24 cellular contexts compared by ENCODE assay signal in the genomic region with DNA sequence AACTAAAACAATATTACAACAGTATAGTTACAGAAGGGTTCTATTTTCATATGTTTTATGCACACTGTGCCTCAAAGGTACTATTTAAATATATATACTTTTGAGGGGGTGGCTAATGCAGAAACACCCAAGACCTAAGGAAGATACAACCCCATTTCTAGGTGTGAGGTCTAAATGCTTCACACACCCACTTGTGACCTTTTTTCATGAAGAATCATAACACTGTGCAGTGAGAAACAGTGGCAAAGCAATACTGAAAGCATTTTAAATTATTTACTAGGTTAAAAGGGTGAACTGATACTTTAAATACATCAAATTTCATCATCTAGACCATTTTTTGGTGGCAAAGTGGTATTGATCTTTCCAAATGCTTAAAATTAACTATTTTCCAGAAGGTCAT.
A peak's percentile ranks its signal among the peaks of the same experiment; 100 is the strongest.
DNase-seq lines count a peak whose midpoint lies in the region; ATAC-seq lines count a peak whose summit lies in the region.
"Had no signal": no experiment of that assay in that cellular context is flagged by ENCODE, and none has a peak within 500 bp of the region (broad histone marks: within the 10 kb centered on the region; RNA-seq: fewer than 3 reads in every experiment).

No MANE protein-coding gene starts in this region.

- no peaks in the 10 kb centered on the region for H3K9me3 Mint-ChIP-seq in T-helper 2 cell treated with Interferon-gamma antibody and Interleukin-4, amounts not matched to agents 5 μg/mL and 100 μg/mL, for 36 hours
- no peaks in the 10 kb centered on the region for H3K9me3 Mint-ChIP-seq in activated T-cell treated with anti-CD3 and anti-CD28 coated beads, Interleukin-2, amount 50 U/mL, for 72 hours
- no peaks in the 10 kb centered on the region for H3K9me3 Mint-ChIP-seq in activated naive CD8-positive, alpha-beta T cell (ENCODE audit: low read depth)
- H3K9me3 Mint-ChIP-seq in naive thymus-derived CD8-positive, alpha-beta T cell: no peaks in the 10 kb centered on the region

- POLR2A ChIA-PET in naive thymus-derived CD8-positive, alpha-beta T cell (lab: Charles Lee): no interaction called here

- no peak for DNase-seq in T-helper 2 cell treated with Interferon-gamma antibody and Interleukin-4, amounts not matched to agents 5 μg/mL and 100 μg/mL, for 36 hours (ENCODE audit: low spot score)
- DNase-seq in T-helper 2 cell (no peak), NCI-H82 treated with DMSO at 0.1 percent for 48 hours (lab: John Stamatoyannopoulos, UW; ENCODE audit: unreplicated experiment) (no peak)
- DNase-seq in activated T-cell treated with anti-CD3 and anti-CD28 coated beads, Interleukin-2, amount 50 U/mL, for 72 hours: no peak
- no peak for DNase-seq in activated T-cell treated with anti-CD3 and anti-CD28 coated beads, Interleukin-2, amount 50 U/mL, for 48 hours
- DNase-seq in naive thymus-derived CD8-positive, alpha-beta T cell: no peak
- DNase-seq: Calu3, DMS79 treated with DMSO at 0.1 percent for 48 hours, GF-D8, GOT3, HFFc6, IMR-90, KG1, MG63, NCI-H1105 treated with DMSO at 0.1 percent for 48 hours, NCI-H146, NCI-H1930, NCI-H446, NCI-H524 treated with DMSO at 0.1 percent for 48 hours, NCI-H82, Right ventricle myocardium superior, RPMI8226 had no signal

- H3K27me3 Mint-ChIP-seq in T-helper 2 cell treated with Interferon-gamma antibody and Interleukin-4, amounts not matched to agents 5 μg/mL and 100 μg/mL, for 36 hours (ENCODE audit: low read depth): no peaks in the 10 kb centered on the region
- no peaks in the 10 kb centered on the region for H3K27me3 Mint-ChIP-seq in activated T-cell treated with anti-CD3 and anti-CD28 coated beads, Interleukin-2, amount 50 U/mL, for 72 hours (ENCODE audit: low read depth)
- H3K27me3 Mint-ChIP-seq in activated naive CD8-positive, alpha-beta T cell: no peaks in the 10 kb centered on the region
- H3K27me3 Mint-ChIP-seq in naive thymus-derived CD8-positive, alpha-beta T cell: no peaks in the 10 kb centered on the region
- H3K27me3 Mint-ChIP-seq: B cell had no signal

- H3K4me1 Mint-ChIP-seq in T-helper 2 cell treated with Interferon-gamma antibody and Interleukin-4, amounts not matched to agents 5 μg/mL and 100 μg/mL, for 36 hours (ENCODE audit: low read depth): peaks cover 25% of the 10 kb centered on the region
- peaks cover 71% of the 10 kb centered on the region for H3K4me1 Mint-ChIP-seq in activated T-cell treated with anti-CD3 and anti-CD28 coated beads, Interleukin-2, amount 50 U/mL, for 72 hours (ENCODE audit: low read depth)
- H3K4me1 Mint-ChIP-seq in activated naive CD8-positive, alpha-beta T cell (ENCODE audit: low read depth): peaks cover 77% of the 10 kb centered on the region
- H3K4me1 Mint-ChIP-seq in naive thymus-derived CD8-positive, alpha-beta T cell: peaks cover 25 to 64% (median 59%) of the 10 kb centered on the region in 4 donors
- H3K4me1 Mint-ChIP-seq: B cell had no signal

- H3K36me3 Mint-ChIP-seq in T-helper 2 cell treated with Interferon-gamma antibody and Interleukin-4, amounts not matched to agents 5 μg/mL and 100 μg/mL, for 36 hours (ENCODE audit: low read depth): peaks cover 58% of the 10 kb centered on the region
- peaks cover 22 to 64% of the 10 kb centered on the region in 2 donors for H3K36me3 Mint-ChIP-seq in activated T-cell treated with anti-CD3 and anti-CD28 coated beads, Interleukin-2, amount 50 U/mL, for 72 hours (ENCODE audit: insufficient read depth in 2 of 2)
- peaks cover 29% of the 10 kb centered on the region for H3K36me3 Mint-ChIP-seq in activated naive CD8-positive, alpha-beta T cell
- H3K36me3 Mint-ChIP-seq in naive thymus-derived CD8-positive, alpha-beta T cell: peaks cover 0 to 79% (median 36%) of the 10 kb centered on the region in 3 donors

- peak overlapping the region; percentile 11 for H3K27ac Mint-ChIP-seq in T-helper 2 cell treated with Interferon-gamma antibody and Interleukin-4, amounts not matched to agents 5 μg/mL and 100 μg/mL, for 36 hours
- peak overlapping the region; percentile 87 for H3K27ac Mint-ChIP-seq in activated T-cell treated with anti-CD3 and anti-CD28 coated beads, Interleukin-2, amount 50 U/mL, for 72 hours
- peak overlapping the region; percentile 81 for H3K27ac Mint-ChIP-seq in activated naive CD8-positive, alpha-beta T cell
- peak overlapping the region in 9 of 10 donors; percentile 24 to 80 (median 66) for H3K27ac Mint-ChIP-seq in naive thymus-derived CD8-positive, alpha-beta T cell
- H3K27ac Mint-ChIP-seq: B cell, HFFc6 had no signal

- ATAC-seq in activated T-cell treated with anti-CD3 and anti-CD28 coated beads, Interleukin-2, amount 50 U/mL, for 72 hours (replicated peaks in 1 of 2): no peak
- ATAC-seq in naive thymus-derived CD8-positive, alpha-beta T cell: no peak

- no peak overlapping the region for H3K4me3 Mint-ChIP-seq in T-helper 2 cell treated with Interferon-gamma antibody and Interleukin-4, amounts not matched to agents 5 μg/mL and 100 μg/mL, for 36 hours
- H3K4me3 Mint-ChIP-seq in activated T-cell treated with anti-CD3 and anti-CD28 coated beads, Interleukin-2, amount 50 U/mL, for 72 hours: no peak overlapping the region
- no peak overlapping the region for H3K4me3 Mint-ChIP-seq in activated naive CD8-positive, alpha-beta T cell
- H3K4me3 Mint-ChIP-seq in naive thymus-derived CD8-positive, alpha-beta T cell: peak overlapping the region in 2 of 10 donors; percentile 1 to 23
- H3K4me3 Mint-ChIP-seq: B cell, HFFc6 had no signal

Comparison
In these comparisons a context has a peak if more than half of its experiments do, and no peak if none do; other contexts are left out.
1. H3K27ac Mint-ChIP-seq: peak in every context shown above with its lines; median percentile 87 in activated T-cell treated with anti-CD3 and anti-CD28 coated beads, Interleukin-2, amount 50 U/mL, for 72 hours; 81 in activated naive CD8-positive, alpha-beta T cell; 66 in naive thymus-derived CD8-positive, alpha-beta T cell; 11 in T-helper 2 cell treated with Interferon-gamma antibody and Interleukin-4, amounts not matched to agents 5 μg/mL and 100 μg/mL, for 36 hours.